ENCODE assay signal across 9 cellular contexts in the genomic region with DNA sequence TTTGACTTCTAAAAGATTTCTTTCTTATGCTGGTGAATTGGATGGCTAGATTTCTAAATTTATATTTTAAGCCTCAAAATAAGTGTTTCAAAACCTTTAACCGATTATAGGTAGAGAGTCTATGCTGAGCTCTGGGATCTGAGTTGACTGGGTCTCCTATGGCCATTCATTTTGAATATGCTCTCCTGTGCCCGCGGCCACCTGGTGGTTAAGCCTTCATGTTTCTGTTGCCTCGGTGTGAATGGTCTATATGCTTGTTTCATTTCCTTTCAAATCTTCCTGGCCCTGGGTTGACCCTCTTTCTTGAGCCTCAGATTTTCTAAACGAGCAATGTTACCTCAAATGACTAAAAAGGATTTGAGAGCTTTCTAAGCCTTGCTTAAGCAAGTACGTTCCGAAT.
A peak's percentile ranks its signal among the peaks of the same experiment; 100 is the strongest.
DNase-seq lines count a peak whose midpoint lies in the region; FAIRE-seq and TF ChIP-seq lines count a peak whose summit lies in the region.
"Had no signal": no experiment of that assay in that cellular context is flagged by ENCODE, and none has a peak within 500 bp of the region (broad histone marks: within the 10 kb centered on the region; RNA-seq: fewer than 3 reads in every experiment).

No MANE protein-coding gene starts in this region.

- H3K9me3 Mint-ChIP-seq in MCF 10A (ENCODE audit: unreplicated experiment), result no peaks in the 10 kb centered on the region
- no peaks in the 10 kb centered on the region for H3K9me3 Mint-ChIP-seq in activated naive CD8-positive, alpha-beta T cell treated with anti-CD3 and anti-CD28 coated beads for 36 hours
- H3K9me3 Mint-ChIP-seq: central memory CD8-positive, alpha-beta T cell had no signal

- peak; percentile 57 for DNase-seq in MCF 10A (ENCODE audit: unreplicated experiment)
- no peak for DNase-seq in breast epithelium (ENCODE audit: low spot score in 2 of 2)
- DNase-seq in NCI-H1092 treated with DMSO at 0.1 percent for 48 hours (lab: John Stamatoyannopoulos, UW), result peak; percentile 74
- DNase-seq in bronchial epithelial cell (ENCODE audit: low read depth), result no peak
- DNase-seq in thyroid gland, result peak; percentile 8 to 11
- no peak for DNase-seq in hepatic stellate cell (ENCODE audit: low spot score)
- no peak for DNase-seq in T-helper 2 cell
- DNase-seq in activated naive CD8-positive, alpha-beta T cell treated with anti-CD3 and anti-CD28 coated beads for 36 hours, result no peak

- CTCF ChIA-PET in MCF 10A (lab: Yijun Ruan, JAX), result interaction anchor here (0.5 to 1.3 kb wide), 3 partner anchors 54 to 359 kb away, joined by 3 to 4 read pairs (median 3); no protein-coding TSS in a partner anchor

- TF ChIP-seq CTCF in MCF 10A (IDR thresholded peaks at IDR 0.05; ENCODE audit: unreplicated experiment) (peak; percentile 29), breast epithelium (IDR thresholded peaks at IDR 0.05) (no peak), bronchial epithelial cell (IDR thresholded peaks at IDR 0.05; ENCODE audit: insufficient read depth, low read length, severe bottlenecking) (peak; percentile 20), thyroid gland (IDR thresholded peaks at IDR 0.05) (peak in 1 of 6 experiments; percentile 9)

- H3K36me3 Mint-ChIP-seq in MCF 10A (ENCODE audit: insufficient read depth, unreplicated experiment), result peaks cover 6% of the 10 kb centered on the region
- H3K36me3 Mint-ChIP-seq in activated naive CD8-positive, alpha-beta T cell treated with anti-CD3 and anti-CD28 coated beads for 36 hours, result no peaks in the 10 kb centered on the region

- H3K27ac ChIP-seq in breast epithelium (no peak overlapping the region), thyroid gland (no peak overlapping the region)

- no peaks in the 10 kb centered on the region for H3K27me3 Mint-ChIP-seq in MCF 10A (ENCODE audit: insufficient read depth, unreplicated experiment)
- H3K27me3 Mint-ChIP-seq in activated naive CD8-positive, alpha-beta T cell treated with anti-CD3 and anti-CD28 coated beads for 36 hours, result peaks cover 7% of the 10 kb centered on the region

- POLR2A ChIA-PET in MCF 10A (lab: Yijun Ruan, JAX), result no interaction called here

- no TSS peak for BruUV-seq in MCF 10A (replicated peaks; lab: Mats Ljungman, UMichigan)

- intact Hi-C loops in MCF 10A (cut with micrococcal nuclease), result no loop called here
- intact Hi-C loops in breast epithelium (cut with DNase I; ENCODE audit: low total_unique reads), result loop anchor here (5.0 kb wide), 1 partner anchor 1152 kb away; the partner anchor contains the start of gene TP53AIP1
- intact Hi-C loops in thyroid gland (cut with DNase I), result no loop called here

- no peaks in the 10 kb centered on the region for H3K9me3 ChIP-seq in breast epithelium
- no peaks in the 10 kb centered on the region for H3K9me3 ChIP-seq in thyroid gland

- H3K27me3 ChIP-seq in breast epithelium, result no peaks in the 10 kb centered on the region
- no peaks in the 10 kb centered on the region for H3K27me3 ChIP-seq in bronchial epithelial cell (ENCODE audit: control insufficient read depth, insufficient read depth, low read length)
- no peaks in the 10 kb centered on the region for H3K27me3 ChIP-seq in thyroid gland

- H3K4me1 ChIP-seq in breast epithelium (no peaks in the 10 kb centered on the region), thyroid gland (peaks cover 0 to 3% of the 10 kb centered on the region in 2 donors)

- H3K27ac Mint-ChIP-seq in MCF 10A (ENCODE audit: low read depth, unreplicated experiment), result no peak overlapping the region
- H3K27ac Mint-ChIP-seq in activated naive CD8-positive, alpha-beta T cell treated with anti-CD3 and anti-CD28 coated beads for 36 hours, result no peak overlapping the region

- no peak for FAIRE-seq in bronchial epithelial cell (lab: Jason Lieb, UNC)

- no peak overlapping the region for H3K4me3 ChIP-seq in breast epithelium
- no peak overlapping the region for H3K4me3 ChIP-seq in bronchial epithelial cell (ENCODE audit: low read depth, low read length)
- no peak overlapping the region for H3K4me3 ChIP-seq in thyroid gland (replicated peaks in 1 of 3)

- 57 to 62% methylated on average over 7 of the region's 7 CpGs for WGBS in thyroid gland, 2 donors

- TF ChIP-seq POLR2A in breast epithelium (IDR thresholded peaks at IDR 0.05), result no peak
- no peak for TF ChIP-seq POLR2A in thyroid gland (IDR thresholded peaks at IDR 0.05)

- no peaks in the 10 kb centered on the region for H3K4me1 Mint-ChIP-seq in MCF 10A (ENCODE audit: insufficient read depth, unreplicated experiment)
- H3K4me1 Mint-ChIP-seq in activated naive CD8-positive, alpha-beta T cell treated with anti-CD3 and anti-CD28 coated beads for 36 hours, result peaks cover 2% of the 10 kb centered on the region
- H3K4me1 Mint-ChIP-seq: central memory CD8-positive, alpha-beta T cell had no signal

- H3K36me3 ChIP-seq in breast epithelium (no peaks in the 10 kb centered on the region), bronchial epithelial cell (ENCODE audit: control insufficient read depth, insufficient read depth, low read length) (no peaks in the 10 kb centered on the region), thyroid gland (no peaks in the 10 kb centered on the region)

- no peak overlapping the region for H3K4me3 Mint-ChIP-seq in MCF 10A (ENCODE audit: unreplicated experiment)
- no peak overlapping the region for H3K4me3 Mint-ChIP-seq in activated naive CD8-positive, alpha-beta T cell treated with anti-CD3 and anti-CD28 coated beads for 36 hours
- H3K4me3 Mint-ChIP-seq: central memory CD8-positive, alpha-beta T cell had no signal

Comparison
In these comparisons a context has a peak if more than half of its experiments do, and no peak if none do; other contexts are left out.
1. DNase-seq: peak in MCF 10A (single experiment), NCI-H1092 treated with DMSO at 0.1 percent for 48 hours (single experiment) and thyroid gland (2 of 2); none in breast epithelium (0 of 2), bronchial epithelial cell (single experiment), hepatic stellate cell (single experiment), T-helper 2 cell (0 of 5) and activated naive CD8-positive, alpha-beta T cell treated with anti-CD3 and anti-CD28 coated beads for 36 hours (single experiment).
2. CTCF ChIP-seq: peak in MCF 10A (single experiment) and bronchial epithelial cell (single experiment); none in breast epithelium (0 of 3).